Comparison of ENCODE assay signal across 9 cellular contexts in the genomic region with DNA sequence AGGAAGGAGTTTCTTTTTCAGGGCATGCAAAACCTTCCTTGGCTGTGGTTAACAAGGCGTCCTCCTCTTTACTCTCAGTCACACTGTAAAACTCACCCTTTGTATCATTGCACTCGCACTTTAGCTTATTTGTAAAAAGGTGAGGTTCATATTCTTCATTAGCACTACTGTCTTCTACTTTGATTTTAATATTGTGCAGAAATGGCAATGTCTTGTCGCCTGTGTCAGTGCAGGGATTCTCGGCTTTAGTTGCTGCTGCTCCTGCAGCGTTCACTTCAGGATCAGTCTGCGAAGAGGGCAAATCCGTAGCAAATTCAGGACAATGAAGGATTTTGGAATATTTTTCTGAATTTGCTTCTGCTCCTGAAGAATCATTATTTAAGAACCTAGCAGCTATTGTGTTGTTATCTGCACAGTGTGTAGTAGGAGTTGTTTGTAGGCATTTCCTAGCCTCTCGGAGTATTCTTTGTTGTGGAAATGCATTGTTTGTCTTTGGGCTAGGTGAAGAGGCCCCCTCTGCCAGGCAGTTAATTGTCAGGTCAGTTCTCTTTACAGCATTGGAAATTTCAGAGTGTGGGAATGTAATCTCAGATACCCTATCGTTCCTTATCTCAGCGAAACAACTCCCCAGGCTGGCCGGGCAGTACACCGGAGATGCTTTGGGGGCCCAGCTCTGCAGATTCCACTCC. TPM values are rescaled to one million over a fixed set of nuclear protein-coding genes. Genes with fewer than 3 reads are reported as not detected.
A peak's percentile ranks its signal among the peaks of the same experiment; 100 is the strongest.
DNase-seq lines count a peak whose midpoint lies in the region; ATAC-seq and TF ChIP-seq lines count a peak whose summit lies in the region.
"Had no signal": no experiment of that assay in that cellular context is flagged by ENCODE, and none has a peak within 500 bp of the region (broad histone marks: within the 10 kb centered on the region; RNA-seq: fewer than 3 reads in every experiment).

No MANE protein-coding gene starts in this region.

- H3K27ac ChIP-seq in lower lobe of right lung (no peak overlapping the region), tibial nerve (peak overlapping the region; percentile 29 to 94 (median 82))
- H3K27ac ChIP-seq: HL-60 had no signal

- TF ChIP-seq POLR2A in tibial nerve (IDR thresholded peaks at IDR 0.05): no peak

- TF ChIP-seq EP300 in tibial nerve (IDR thresholded peaks at IDR 0.05): no peak

- no peak overlapping the region for H3K27ac Mint-ChIP-seq in activated T-cell treated with anti-CD3 and anti-CD28 coated beads, Interleukin-2, amount 50 U/mL, for 24 hours
- H3K27ac Mint-ChIP-seq in brain: peak overlapping the region; percentile 96 to 99 (median 99)

- peaks cover 87% of the 10 kb centered on the region for H3K27me3 Mint-ChIP-seq in activated T-cell treated with anti-CD3 and anti-CD28 coated beads, Interleukin-2, amount 50 U/mL, for 24 hours
- peaks cover 20% of the 10 kb centered on the region for H3K27me3 Mint-ChIP-seq in brain

- no peaks in the 10 kb centered on the region for H3K9me3 ChIP-seq in lower lobe of right lung
- no peaks in the 10 kb centered on the region for H3K9me3 ChIP-seq in tibial nerve

- peak overlapping the region; percentile 66 for H3K4me3 Mint-ChIP-seq in activated T-cell treated with anti-CD3 and anti-CD28 coated beads, Interleukin-2, amount 50 U/mL, for 24 hours
- peak overlapping the region; percentile 91 to 96 (median 95) for H3K4me3 Mint-ChIP-seq in brain

- TF ChIP-seq CTCF in brain (conservative IDR thresholded peaks at IDR 0.05): no peak
- no peak for TF ChIP-seq CTCF in lower lobe of right lung (IDR thresholded peaks at IDR 0.05)
- TF ChIP-seq CTCF in tibial nerve (IDR thresholded peaks at IDR 0.05): no peak

- peaks cover 36% of the 10 kb centered on the region for H3K4me1 Mint-ChIP-seq in activated T-cell treated with anti-CD3 and anti-CD28 coated beads, Interleukin-2, amount 50 U/mL, for 24 hours (ENCODE audit: low read depth)
- peaks cover 60% of the 10 kb centered on the region for H3K4me1 Mint-ChIP-seq in brain

- ATAC-seq in lower lobe of right lung: no peak

- H3K4me3 ChIP-seq in lower lobe of right lung (peak overlapping the region; percentile 66), tibial nerve (peak overlapping the region; percentile 49 to 76 (median 56))

- no peaks in the 10 kb centered on the region for H3K9me3 Mint-ChIP-seq in activated T-cell treated with anti-CD3 and anti-CD28 coated beads, Interleukin-2, amount 50 U/mL, for 24 hours
- H3K9me3 Mint-ChIP-seq in brain: peaks cover 0 to 4% (median 0%) of the 10 kb centered on the region in 5 experiments

- H3K36me3 Mint-ChIP-seq in activated T-cell treated with anti-CD3 and anti-CD28 coated beads, Interleukin-2, amount 50 U/mL, for 24 hours (ENCODE audit: low read depth): no peaks in the 10 kb centered on the region
- no peaks in the 10 kb centered on the region for H3K36me3 Mint-ChIP-seq in brain

- peaks cover 41% of the 10 kb centered on the region for H3K4me1 ChIP-seq in lower lobe of right lung
- peaks cover 0 to 57% (median 2%) of the 10 kb centered on the region in 4 donors for H3K4me1 ChIP-seq in tibial nerve

- intact Hi-C loops in lower lobe of right lung (cut with DNase I): no loop called here

- H3K27me3 ChIP-seq in lower lobe of right lung (ENCODE audit: low read depth) (peaks cover 65% of the 10 kb centered on the region), tibial nerve (peaks cover 0 to 16% of the 10 kb centered on the region in 2 donors)

- WGBS in tibial nerve, 2 donors: 36 to 44% methylated on average over 12 of the region's 12 CpGs

- no peak for DNase-seq in activated T-cell treated with anti-CD3 and anti-CD28 coated beads, Interleukin-2, amount 50 U/mL, for 24 hours
- no peak for DNase-seq in activated T-cell treated with anti-CD3 and anti-CD28 coated beads, Interleukin-2, amount 50 U/mL, for 48 hours
- no peak for DNase-seq in lower lobe of right lung
- no peak for DNase-seq in tibial nerve (ENCODE audit: low spot score in 2 of 2)
- DNase-seq in AG08395 (ENCODE audit: low spot score): no peak
- no peak for DNase-seq in LoVo (ENCODE audit: low spot score)
- no peak for DNase-seq in AG08396 (ENCODE audit: low spot score)

- H3K36me3 ChIP-seq in lower lobe of right lung (no peaks in the 10 kb centered on the region), tibial nerve (no peaks in the 10 kb centered on the region)

RNA-seq across cellular contexts. Expression of gene SKIDA1, which starts 9.8 kb away (rescaled TPM):
- polyA plus RNA-seq in brain (ENCODE audit: insufficient read depth, low read depth, low replicate concordance): 0.46 TPM
- total RNA-seq in lower lobe of right lung (0.95 TPM), tibial nerve (1 to 10 TPM in 3 of 4 donors, under 1 TPM in 1; 0.39 to 5.2 (median 2.3) TPM)

RNA-seq across cellular contexts. Expression of gene MLLT10, which starts 18.3 kb away (rescaled TPM):
- polyA plus RNA-seq in brain (ENCODE audit: insufficient read depth, low read depth, low replicate concordance): 17.4 TPM
- 48.8 TPM for total RNA-seq in lower lobe of right lung
- total RNA-seq in tibial nerve: 10 to 100 TPM; 40.6 to 60.9 (median 47.5) TPM
